Comparison of ENCODE assay signal across 9 cellular contexts in the genomic region with DNA sequence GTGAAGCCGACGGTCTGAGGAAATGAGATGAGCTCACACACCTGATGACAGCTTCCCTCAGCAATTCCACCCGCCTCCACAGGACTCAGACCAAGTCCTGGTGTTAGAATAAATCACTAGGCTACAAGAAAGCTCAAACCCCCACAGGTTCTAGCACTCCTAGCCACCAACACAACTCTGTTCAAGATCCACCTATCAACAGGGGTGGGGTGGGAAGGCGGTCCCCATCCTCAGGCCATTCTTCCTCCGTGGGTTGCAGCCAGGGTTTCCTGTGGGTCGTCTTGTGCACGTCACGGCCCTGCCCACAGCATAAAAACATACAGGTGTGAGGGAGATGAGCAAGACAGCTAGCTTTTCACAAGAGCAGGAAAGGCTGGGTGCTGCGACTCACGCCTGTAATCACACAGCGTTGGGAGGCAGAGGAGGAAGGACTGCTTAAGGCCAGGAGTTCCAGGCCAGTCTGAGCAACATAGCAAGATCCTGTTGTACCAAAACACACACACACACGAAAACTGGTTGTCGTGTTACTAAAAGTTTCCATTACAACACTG.
DNase-seq lines count a peak whose midpoint lies in the region; ATAC-seq and TF ChIP-seq lines count a peak whose summit lies in the region.
"Had no signal": no experiment of that assay in that cellular context is flagged by ENCODE, and none has a peak within 500 bp of the region (broad histone marks: within the 10 kb centered on the region; RNA-seq: fewer than 3 reads in every experiment).

No MANE protein-coding gene starts in this region.

- H2BK120ac ChIP-seq in IMR-90 (ENCODE audit: low read depth, low read length), result no peak overlapping the region

- H3K4ac ChIP-seq in IMR-90 (ENCODE audit: low read depth, low read length), result no peak overlapping the region

- no peak overlapping the region for H4K8ac ChIP-seq in IMR-90 (ENCODE audit: low read depth in 2 of 2, low read length in 2 of 2)

- ATAC-seq in IMR-90 (ENCODE audit: low read depth) (no peak), GM21447 (IDR thresholded peaks at IDR 0.05; ENCODE audit: unreplicated experiment) (no peak), HG03039 (IDR thresholded peaks at IDR 0.05; ENCODE audit: unreplicated experiment) (no peak)

- no peaks in the 10 kb centered on the region for H3K27me3 ChIP-seq in IMR-90 (ENCODE audit: control insufficient read depth, insufficient read depth, low read length)

- H2AK5ac ChIP-seq in IMR-90 (ENCODE audit: low read depth, low read length), result no peak overlapping the region

- no peaks in the 10 kb centered on the region for H3K9me3 ChIP-seq in IMR-90 (ENCODE audit: control insufficient read depth, insufficient read depth, low read length)

- no peak overlapping the region for H2AK9ac ChIP-seq in IMR-90 (replicated peaks; ENCODE audit: low read depth, low read length, poor library complexity)

- no TSS peak for BruUV-seq in IMR-90 (replicated peaks; lab: Mats Ljungman, UMichigan)

- no peak overlapping the region for H2BK20ac ChIP-seq in IMR-90 (ENCODE audit: low read depth, low read length)

- POLR2A ChIA-PET in IMR-90 (lab: Charles Lee; ENCODE audit: unreplicated experiment), result no interaction called here

- no peak overlapping the region for H3K9ac ChIP-seq in IMR-90 (ENCODE audit: low read depth, low read length)
- H3K9ac ChIP-seq: parathyroid adenoma had no signal

- peaks cover 35% of the 10 kb centered on the region for H3K4me1 ChIP-seq in IMR-90 (ENCODE audit: control insufficient read depth, insufficient read depth, low read length)

- no peak overlapping the region for H4K5ac ChIP-seq in IMR-90 (ENCODE audit: low read depth, low read length)

- H3K4me3 ChIP-seq in IMR-90 (ENCODE audit: insufficient read depth, low read depth, low read length), result no peak overlapping the region

- no peak overlapping the region for H3K27ac ChIP-seq in IMR-90 (ENCODE audit: insufficient read depth, low read length)
- H3K27ac ChIP-seq: parathyroid adenoma had no signal

- peak overlapping the region; percentile 58; the same call in 1 of the 2 replicates for H3K23ac ChIP-seq in IMR-90 (ENCODE audit: low read depth, low read length)

- no peak overlapping the region for H2BK5ac ChIP-seq in IMR-90 (ENCODE audit: low read depth, low read length, poor library complexity, severe bottlenecking)

- intact Hi-C loops in IMR-90 (cut with micrococcal nuclease), result no loop called here

- H4K91ac ChIP-seq in IMR-90 (ENCODE audit: insufficient read depth, low read depth, low read length), result no peak overlapping the region

- TF ChIP-seq CTCF in IMR-90 (conservative IDR thresholded peaks at IDR 0.05; ENCODE audit: low read depth, low read length), result no peak

- H3K4me2 ChIP-seq in IMR-90 (ENCODE audit: low read depth, low read length), result no peak overlapping the region

- H4K20me1 ChIP-seq in IMR-90 (ENCODE audit: insufficient read depth, low read length), result peaks cover 100% of the 10 kb centered on the region

- in situ Hi-C loops in IMR-90 (cut with MboI; ENCODE audit: low sequenced_read_pairs), result no loop called here

- no peak overlapping the region for H2BK15ac ChIP-seq in IMR-90 (ENCODE audit: low read depth, low read length)

- H3K79me1 ChIP-seq in IMR-90 (ENCODE audit: low read depth in 1 of 2, low read length in 2 of 2), result peaks cover 0 to 92% of the 10 kb centered on the region in 2 experiments; a peak in 3 of 4 replicates

- H3K14ac ChIP-seq in IMR-90 (replicated peaks; ENCODE audit: low read depth, low read length), result no peak overlapping the region

- no peak for TF ChIP-seq RAD21 in IMR-90 (IDR thresholded peaks at IDR 0.05; ENCODE audit: low read length)

- CTCF ChIA-PET in IMR-90 (lab: Yijun Ruan, JAX), result no interaction called here

- DNase-seq in IMR-90 (peak; percentile 71), fibroblast of gingiva (ENCODE audit: low read depth) (peak; percentile 41), mesenteric fat pad (ENCODE audit: low spot score) (no peak), NCI-H1417 treated with DMSO at 0.1 percent for 48 hours (lab: John Stamatoyannopoulos, UW) (no peak)
- peak; percentile 72 for DNase-seq in activated CD8-positive, alpha-beta memory T cell treated with anti-CD3 and anti-CD28 coated beads, Interleukin-2, amount 50 U/mL, for 4 hours
- peak in 2 of 3 donors; percentile 24 for DNase-seq in stimulated activated CD4-positive, alpha-beta T cell treated with anti-CD3 and anti-CD28 coated beads, TNF-alpha, amount 100 ng/mL, for 1 hour (ENCODE audit: low read depth in 3 of 3, low spot score in 1 of 3)

- TF ChIP-seq POLR2A in IMR-90 (IDR thresholded peaks at IDR 0.05; ENCODE audit: low read depth, low read length), result no peak

- H3K18ac ChIP-seq in IMR-90 (ENCODE audit: low read depth, low read length), result no peak overlapping the region

- no peaks in the 10 kb centered on the region for H3K36me3 ChIP-seq in IMR-90 (ENCODE audit: control insufficient read depth, insufficient read depth, low read length)

- dilution Hi-C loops in IMR-90 (cut with HindIII; ENCODE audit: low sequenced_read_pairs, unreplicated experiment), result no loop called here

- no peak overlapping the region for H2AFZ ChIP-seq in IMR-90 (replicated peaks; ENCODE audit: low read length, poor library complexity)
- H2AFZ ChIP-seq: parathyroid adenoma had no signal

- WGBS in IMR-90 (ENCODE audit: extremely low coverage in 2 of 2, insufficient read length in 1 of 2), 2 experiments, result no CpG with 5 or more reads among the region's 13 CpGs

- H3K56ac ChIP-seq in IMR-90 (ENCODE audit: extremely low read depth, insufficient read depth, low read length), result no peak overlapping the region

- peaks cover 55% of the 10 kb centered on the region for H3K9me1 ChIP-seq in IMR-90 (ENCODE audit: insufficient read depth, low read length)

TF ChIP-seq in IMR-90, 13 proteins besides CTCF, POLR2A, EP300 and RAD21:
- TF ChIP-seq CEBPB (IDR thresholded peaks at IDR 0.05; ENCODE audit: low read depth, low read length), result 0 out of 2 replicates have a peak, but pooled peaks have one; percentile 18
- no peak for TF ChIP-seq MAFK (IDR thresholded peaks at IDR 0.05; ENCODE audit: low read depth, low read length)

Comparison
In these comparisons a context has a peak if more than half of its experiments do, and no peak if none do; other contexts are left out.
1. DNase-seq: peak in IMR-90 (single experiment), activated CD8-positive, alpha-beta memory T cell treated with anti-CD3 and anti-CD28 coated beads, Interleukin-2, amount 50 U/mL, for 4 hours (single experiment), fibroblast of gingiva (single experiment) and stimulated activated CD4-positive, alpha-beta T cell treated with anti-CD3 and anti-CD28 coated beads, TNF-alpha, amount 100 ng/mL, for 1 hour (2 of 3); none in mesenteric fat pad (single experiment) and NCI-H1417 treated with DMSO at 0.1 percent for 48 hours (single experiment).